In genomic region chr1:16440150-16440479, GRCh38 we compare ENCODE assay signal across 8 cellular contexts. TPM values are rescaled to one million over a fixed set of nuclear protein-coding genes. Genes with fewer than 3 reads are reported as not detected.
DNase-seq lines count a peak whose midpoint lies in the region; ATAC-seq and TF ChIP-seq lines count a peak whose summit lies in the region.

No MANE protein-coding gene starts in this region.

- ATAC-seq in Right ventricle myocardium inferior, result peak; percentile 40
- ATAC-seq in naive thymus-derived CD8-positive, alpha-beta T cell, result peak; percentile 4 to 16
- no peak for ATAC-seq in sciatic nerve

- H3K36me3 Mint-ChIP-seq in naive thymus-derived CD8-positive, alpha-beta T cell, result peaks cover 0 to 24% (median 0%) of the 10 kb centered on the region in 3 donors

- intact Hi-C loops in Right ventricle myocardium inferior (cut with DNase I), result loop anchor here (1.0 kb wide), 2 partner anchors 59 to 73 kb away; partner anchors contain the start of gene SZRD1
- intact Hi-C loops in cardiac septum (cut with DNase I), result loop anchor here (1.0 to 5.0 kb wide), 2 partner anchors 57 to 73 kb away; partner anchors contain the start of gene SZRD1
- intact Hi-C loops in posterior vena cava (cut with DNase I), result no loop called here
- intact Hi-C loops in sciatic nerve (cut with DNase I), result no loop called here

- DNase-seq in Right ventricle myocardium inferior (ENCODE audit: missing footprints) (no peak), cardiac septum (ENCODE audit: low spot score) (no peak), Kasumi-1 (lab: John Stamatoyannopoulos, UW) (peak; percentile 38 to 65), coronary artery (ENCODE audit: low spot score) (no peak), posterior vena cava (ENCODE audit: low spot score) (no peak), NCI-H2196 (lab: John Stamatoyannopoulos, UW; ENCODE audit: unreplicated experiment) (no peak), sciatic nerve (ENCODE audit: low spot score) (no peak)
- DNase-seq in naive thymus-derived CD8-positive, alpha-beta T cell, result no peak

- no peaks in the 10 kb centered on the region for H3K9me3 Mint-ChIP-seq in naive thymus-derived CD8-positive, alpha-beta T cell

- H3K27ac ChIP-seq in coronary artery, result peak overlapping the region; percentile 53 to 88

- peak overlapping the region; percentile 90 to 98 (median 96) for H3K27ac Mint-ChIP-seq in naive thymus-derived CD8-positive, alpha-beta T cell

- peak overlapping the region; percentile 92 to 99 (median 95) for H3K4me3 Mint-ChIP-seq in naive thymus-derived CD8-positive, alpha-beta T cell

- H3K27me3 Mint-ChIP-seq in naive thymus-derived CD8-positive, alpha-beta T cell, result no peaks in the 10 kb centered on the region

- POLR2A ChIA-PET in naive thymus-derived CD8-positive, alpha-beta T cell (lab: Charles Lee), result interaction anchor here (1.0 to 3.0 kb wide), 13 partner anchors 15 to 474 kb away, joined by 3 to 18 read pairs (median 8); partner anchors contain the start of genes FBXO42, RNU1-1 and SZRD1

- H3K4me1 Mint-ChIP-seq in naive thymus-derived CD8-positive, alpha-beta T cell, result peaks cover 14 to 44% (median 31%) of the 10 kb centered on the region in 4 donors

- peak overlapping the region; percentile 91 for H3K4me3 ChIP-seq in coronary artery

- TF ChIP-seq CTCF in coronary artery (IDR thresholded peaks at IDR 0.05), result no peak

RNA-seq across cellular contexts. Expression of gene NECAP2, which starts 0.4 kb away (rescaled TPM):
- 17.7 TPM for total RNA-seq in Right ventricle myocardium inferior
- total RNA-seq in cardiac septum, result 14.5 TPM
- 100 to 1,000 TPM; 142 to 146 TPM for total RNA-seq in naive thymus-derived CD8-positive, alpha-beta T cell
- 100 to 1,000 TPM; 137 to 176 (median 171) TPM for polyA plus RNA-seq in naive thymus-derived CD8-positive, alpha-beta T cell
- total RNA-seq in posterior vena cava, result 10 to 100 TPM; 30.5 to 42.9 TPM
- total RNA-seq in sciatic nerve, result 52.9 TPM

RNA-seq across cellular contexts. Expression of gene SPATA21, which starts 2.9 kb away (rescaled TPM):
- total RNA-seq in Right ventricle myocardium inferior (not detected), cardiac septum (not detected), posterior vena cava (not detected), sciatic nerve (0.49 TPM)
- total RNA-seq in naive thymus-derived CD8-positive, alpha-beta T cell, result not detected
- not detected for polyA plus RNA-seq in naive thymus-derived CD8-positive, alpha-beta T cell

Comparison
In these comparisons a context has a peak if more than half of its experiments do, and no peak if none do; other contexts are left out.
1. DNase-seq: peak in Kasumi-1 (2 of 2); none in Right ventricle myocardium inferior (single experiment), cardiac septum (single experiment), coronary artery (single experiment), naive thymus-derived CD8-positive, alpha-beta T cell (0 of 10), posterior vena cava (single experiment), NCI-H2196 (single experiment) and sciatic nerve (single experiment).
2. intact Hi-C loops: an anchor here in Right ventricle myocardium inferior (1.0 kb wide) and cardiac septum (1.0 to 5.0 kb wide); none called in posterior vena cava and sciatic nerve.